1 cellular context compared by ENCODE assay signal in the genomic region with DNA sequence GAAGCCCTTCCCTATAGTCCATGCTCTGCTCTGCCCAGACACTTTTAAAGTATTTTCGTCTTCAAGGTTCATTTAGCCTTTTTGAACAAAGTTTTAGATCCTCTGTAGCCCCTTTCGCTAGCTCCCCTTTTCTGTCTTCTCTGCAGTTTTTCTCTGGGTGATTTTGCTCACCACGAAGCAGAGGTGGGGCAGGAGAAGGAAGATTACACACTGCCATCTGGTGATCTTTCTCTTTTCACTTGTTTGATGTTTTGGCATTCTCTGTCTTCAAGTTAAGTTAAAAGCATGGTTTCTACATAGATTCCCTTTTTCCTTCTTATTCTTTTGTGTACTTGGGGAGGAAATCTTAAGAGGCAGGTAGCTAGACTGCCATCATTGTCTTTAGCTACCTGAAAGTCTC.
TF ChIP-seq lines count a peak whose summit lies in the region.

No MANE protein-coding gene starts in this region.

TF ChIP-seq in WTC11, 78 proteins besides CTCF, POLR2A, EP300 and RAD21 (continued from another document):
- TF ChIP-seq PREB (CRISPR knock-in tag; IDR thresholded peaks at IDR 0.05; ENCODE audit: borderline replicate concordance): no peak
- no peak for TF ChIP-seq ZNF138 (CRISPR knock-in tag; conservative IDR thresholded peaks at IDR 0.05)
- no peak for TF ChIP-seq FOXK1 (CRISPR knock-in tag; IDR thresholded peaks at IDR 0.05)
- TF ChIP-seq SMAD3 (CRISPR knock-in tag; IDR thresholded peaks at IDR 0.05; ENCODE audit: borderline replicate concordance): no peak
- TF ChIP-seq TEAD1 (CRISPR knock-in tag; IDR thresholded peaks at IDR 0.05): no peak
- TF ChIP-seq, protein P1, sequence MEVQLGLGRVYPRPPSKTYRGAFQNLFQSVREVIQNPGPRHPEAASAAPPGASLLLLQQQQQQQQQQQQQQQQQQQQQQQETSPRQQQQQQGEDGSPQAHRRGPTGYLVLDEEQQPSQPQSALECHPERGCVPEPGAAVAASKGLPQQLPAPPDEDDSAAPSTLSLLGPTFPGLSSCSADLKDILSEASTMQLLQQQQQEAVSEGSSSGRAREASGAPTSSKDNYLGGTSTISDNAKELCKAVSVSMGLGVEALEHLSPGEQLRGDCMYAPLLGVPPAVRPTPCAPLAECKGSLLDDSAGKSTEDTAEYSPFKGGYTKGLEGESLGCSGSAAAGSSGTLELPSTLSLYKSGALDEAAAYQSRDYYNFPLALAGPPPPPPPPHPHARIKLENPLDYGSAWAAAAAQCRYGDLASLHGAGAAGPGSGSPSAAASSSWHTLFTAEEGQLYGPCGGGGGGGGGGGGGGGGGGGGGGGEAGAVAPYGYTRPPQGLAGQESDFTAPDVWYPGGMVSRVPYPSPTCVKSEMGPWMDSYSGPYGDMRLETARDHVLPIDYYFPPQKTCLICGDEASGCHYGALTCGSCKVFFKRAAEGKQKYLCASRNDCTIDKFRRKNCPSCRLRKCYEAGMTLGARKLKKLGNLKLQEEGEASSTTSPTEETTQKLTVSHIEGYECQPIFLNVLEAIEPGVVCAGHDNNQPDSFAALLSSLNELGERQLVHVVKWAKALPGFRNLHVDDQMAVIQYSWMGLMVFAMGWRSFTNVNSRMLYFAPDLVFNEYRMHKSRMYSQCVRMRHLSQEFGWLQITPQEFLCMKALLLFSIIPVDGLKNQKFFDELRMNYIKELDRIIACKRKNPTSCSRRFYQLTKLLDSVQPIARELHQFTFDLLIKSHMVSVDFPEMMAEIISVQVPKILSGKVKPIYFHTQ (CRISPR knock-in tag; IDR thresholded peaks at IDR 0.05): no peak
TF ChIP-seq in WTC11: peak in this region for 0.
